In genomic region chr18:76252880-76253279, GRCh38 we compare ENCODE assay signal across 11 cellular contexts.
DNase-seq lines count a peak whose midpoint lies in the region; ATAC-seq and TF ChIP-seq lines count a peak whose summit lies in the region.
"Had no signal": no experiment of that assay in that cellular context is flagged by ENCODE, and none has a peak within 500 bp of the region (broad histone marks: within the 10 kb centered on the region; RNA-seq: fewer than 3 reads in every experiment).

No MANE protein-coding gene starts in this region.

- H3K9me2 ChIP-seq in GM23338 (ENCODE audit: insufficient read depth) = no peaks in the 10 kb centered on the region
- H3K9me2 ChIP-seq in PC-3 (replicated peaks; ENCODE audit: low read length) = no peaks in the 10 kb centered on the region
- H3K9me2 ChIP-seq in hepatocyte (replicated peaks; ENCODE audit: insufficient read depth) = no peaks in the 10 kb centered on the region

- H3K36me3 ChIP-seq in GM23338 (ENCODE audit: insufficient read depth) = no peaks in the 10 kb centered on the region
- no peaks in the 10 kb centered on the region for H3K36me3 ChIP-seq in PC-3 (ENCODE audit: low read depth, low read length)
- H3K36me3 ChIP-seq in hepatocyte (replicated peaks; ENCODE audit: insufficient read depth, low read depth) = no peaks in the 10 kb centered on the region
- H3K36me3 ChIP-seq: colonic mucosa had no signal

- ATAC-seq in GM23338 (no peak), PC-3 (no peak), HG02642 (IDR thresholded peaks at IDR 0.05; ENCODE audit: poor library complexity, unreplicated experiment) (no peak)

- BruUV-seq in PC-3 (replicated peaks; lab: Mats Ljungman, UMichigan) = no TSS peak

- DNase-seq in AML-193 (lab: John Stamatoyannopoulos, UW) (peak; percentile 7 to 18), GM23338 (ENCODE audit: low spot score) (peak; percentile 76), PC-3 (no peak), hepatocyte (ENCODE audit: low spot score) (no peak), T-helper 9 cell (no peak), mucosa of gallbladder (ENCODE audit: low spot score) (no peak)
- DNase-seq in effector CD4-positive, alpha-beta T cell = no peak
- DNase-seq: activated CD4-positive, alpha-beta memory T cell treated with anti-CD3 and anti-CD28 coated beads, Interleukin-2, amount 10 ng/mL, durations not matched to agents 7 days and 5 days; colonic mucosa; small intestine had no signal

- H3K9me3 ChIP-seq in PC-3 (ENCODE audit: low read length) (no peaks in the 10 kb centered on the region), hepatocyte (ENCODE audit: low read depth) (no peaks in the 10 kb centered on the region)
- H3K9me3 ChIP-seq: colonic mucosa had no signal

- H3K9me3 Mint-ChIP-seq in GM23338 = no peaks in the 10 kb centered on the region
- H3K9me3 Mint-ChIP-seq: activated CD4-positive, alpha-beta memory T cell treated with anti-CD3 and anti-CD28 coated beads, Interleukin-2, amount 10 ng/mL, durations not matched to agents 7 days and 5 days had no signal

- no peak overlapping the region for H3K4me2 ChIP-seq in GM23338
- no peak overlapping the region for H3K4me2 ChIP-seq in PC-3 (ENCODE audit: low read length)
- H3K4me2 ChIP-seq in hepatocyte = no peak overlapping the region

- intact Hi-C loops in PC-3 (cut with micrococcal nuclease) = no loop called here

- no peak overlapping the region for H3K9ac ChIP-seq in PC-3 (ENCODE audit: low read length)

- peak; percentile 74 to 86 for TF ChIP-seq CTCF in GM23338 (conservative IDR thresholded peaks at IDR 0.05; ENCODE audit: low read depth in 2 of 2)
- peak; percentile 46; the same call in 1 of the 2 replicates for TF ChIP-seq CTCF in PC-3 (conservative IDR thresholded peaks at IDR 0.05; ENCODE audit: low read depth, low read length)
- TF ChIP-seq CTCF in hepatocyte (IDR thresholded peaks at IDR 0.05; ENCODE audit: poor library complexity) = peak; percentile 50

- no peaks in the 10 kb centered on the region for H3K27me3 Mint-ChIP-seq in GM23338 (ENCODE audit: insufficient read depth, low read depth, poor library complexity)

- H3K79me2 ChIP-seq in GM23338 (replicated peaks; ENCODE audit: insufficient read depth) (no peaks in the 10 kb centered on the region), PC-3 (ENCODE audit: low read length) (no peaks in the 10 kb centered on the region), hepatocyte (no peaks in the 10 kb centered on the region)

- no peak overlapping the region for H3K27ac Mint-ChIP-seq in GM23338
- H3K27ac Mint-ChIP-seq: activated CD4-positive, alpha-beta memory T cell treated with anti-CD3 and anti-CD28 coated beads, Interleukin-2, amount 10 ng/mL, durations not matched to agents 7 days and 5 days had no signal

- peaks cover 9% of the 10 kb centered on the region for H3K4me1 ChIP-seq in GM23338 (ENCODE audit: insufficient read depth)
- H3K4me1 ChIP-seq in PC-3 (ENCODE audit: insufficient read depth, low read length) = no peaks in the 10 kb centered on the region
- peaks cover under 1% of the 10 kb centered on the region for H3K4me1 ChIP-seq in hepatocyte (ENCODE audit: insufficient read depth)
- H3K4me1 ChIP-seq: colonic mucosa had no signal

- H3K27ac ChIP-seq in GM23338 (ENCODE audit: low read depth) (no peak overlapping the region), PC-3 (ENCODE audit: low read length) (no peak overlapping the region), hepatocyte (no peak overlapping the region)
- H3K27ac ChIP-seq: colonic mucosa had no signal

- H2AFZ ChIP-seq in GM23338 = no peak overlapping the region
- H2AFZ ChIP-seq in PC-3 (ENCODE audit: low read length) = no peak overlapping the region
- no peak overlapping the region for H2AFZ ChIP-seq in hepatocyte

- peaks cover 7% of the 10 kb centered on the region; the same call in 2 of the 3 replicates for H3K4me1 Mint-ChIP-seq in GM23338
- H3K4me1 Mint-ChIP-seq: activated CD4-positive, alpha-beta memory T cell treated with anti-CD3 and anti-CD28 coated beads, Interleukin-2, amount 10 ng/mL, durations not matched to agents 7 days and 5 days had no signal

- no peaks in the 10 kb centered on the region for H4K20me1 ChIP-seq in GM23338 (replicated peaks; ENCODE audit: insufficient read depth)
- H4K20me1 ChIP-seq in PC-3 (ENCODE audit: low read length) = no peaks in the 10 kb centered on the region
- H4K20me1 ChIP-seq in hepatocyte (ENCODE audit: insufficient read depth, poor library complexity, severe bottlenecking) = no peaks in the 10 kb centered on the region

- no peak overlapping the region for H3K4me3 ChIP-seq in GM23338
- no peak overlapping the region for H3K4me3 ChIP-seq in PC-3 (ENCODE audit: low read length)
- H3K4me3 ChIP-seq in hepatocyte = no peak overlapping the region
- H3K4me3 ChIP-seq: colonic mucosa had no signal

- CTCF ChIA-PET in PC-3 (lab: Charles Lee) = no interaction called here

- no peaks in the 10 kb centered on the region for H3K36me3 Mint-ChIP-seq in GM23338 (ENCODE audit: low read depth)

- POLR2A ChIA-PET in PC-3 (lab: Charles Lee; ENCODE audit: unreplicated experiment) = no interaction called here

- H3K27me3 ChIP-seq in GM23338 (ENCODE audit: insufficient read depth) (no peaks in the 10 kb centered on the region), PC-3 (ENCODE audit: low read length) (peaks cover 62% of the 10 kb centered on the region), hepatocyte (no peaks in the 10 kb centered on the region)
- H3K27me3 ChIP-seq: colonic mucosa had no signal

- H3F3A ChIP-seq in GM23338 (replicated peaks; ENCODE audit: low read depth) (no peaks in the 10 kb centered on the region), PC-3 (ENCODE audit: low read length, unreplicated experiment) (no peaks in the 10 kb centered on the region)

- no peak overlapping the region for H3K4me3 Mint-ChIP-seq in GM23338
- H3K4me3 Mint-ChIP-seq: activated CD4-positive, alpha-beta memory T cell treated with anti-CD3 and anti-CD28 coated beads, Interleukin-2, amount 10 ng/mL, durations not matched to agents 7 days and 5 days had no signal

- WGBS in hepatocyte (ENCODE audit: low lambda C conversion rate, missing lambda C conversion rate) = 35% methylated on average over 3 of the region's 3 CpGs

TF ChIP-seq in GM23338, 12 proteins besides CTCF, POLR2A, EP300 and RAD21 (continues in another document):
- TF ChIP-seq ETS1 (IDR thresholded peaks at IDR 0.05) = no peak
- TF ChIP-seq ZNF114 (CRISPR knock-in tag; IDR thresholded peaks at IDR 0.05) = no peak
- no peak for TF ChIP-seq ZNF331 (CRISPR knock-in tag; IDR thresholded peaks at IDR 0.05; ENCODE audit: low read depth)
- TF ChIP-seq POLR2AphosphoS5 (IDR thresholded peaks at IDR 0.05; ENCODE audit: low read depth) = no peak

Comparison
In these comparisons a context has a peak if more than half of its experiments do, and no peak if none do; other contexts are left out.
1. DNase-seq: peak in AML-193 (2 of 2) and GM23338 (single experiment); none in PC-3 (single experiment), hepatocyte (single experiment), T-helper 9 cell (single experiment), mucosa of gallbladder (single experiment) and effector CD4-positive, alpha-beta T cell (single experiment).
2. Peak in every context shown above with its lines, with median percentiles within 50 percentile points of each other: CTCF ChIP-seq.